ENCODE assay signal across 2 cellular contexts in genomic region chr4:7635435-7635834, GRCh38.
TF ChIP-seq lines count a peak whose summit lies in the region.

No MANE protein-coding gene starts in this region.

TF ChIP-seq in HepG2, 621 proteins besides CTCF, POLR2A, EP300 and RAD21 (continued from another document):
- TF ChIP-seq ZBTB33 (CRISPR knock-in tag; IDR thresholded peaks at IDR 0.05) (no peak), ZNF3 (CRISPR knock-in tag; IDR thresholded peaks at IDR 0.05) (no peak), MAFG (CRISPR knock-in tag; IDR thresholded peaks at IDR 0.05) (no peak), BCL3 (CRISPR knock-in tag; IDR thresholded peaks at IDR 0.05) (no peak), HOMEZ (CRISPR knock-in tag; IDR thresholded peaks at IDR 0.05; ENCODE audit: low read depth) (no peak), TARDBP (CRISPR knock-in tag; IDR thresholded peaks at IDR 0.05) (no peak), ZNF781 (CRISPR knock-in tag; IDR thresholded peaks at IDR 0.05; ENCODE audit: borderline replicate concordance, not compliant biosample characterization) (no peak), TBX3 (IDR thresholded peaks at IDR 0.05; ENCODE audit: borderline replicate concordance) (no peak), ARNT (IDR thresholded peaks at IDR 0.05) (no peak), ZNF547 (CRISPR knock-in tag; IDR thresholded peaks at IDR 0.05) (no peak), RELA (CRISPR knock-in tag; IDR thresholded peaks at IDR 0.05) (no peak)

TF ChIP-seq in WTC11, 78 proteins besides CTCF, POLR2A, EP300 and RAD21 (continued from another document):
- TF ChIP-seq NR1H2 (CRISPR knock-in tag; IDR thresholded peaks at IDR 0.05) (no peak), PREB (CRISPR knock-in tag; IDR thresholded peaks at IDR 0.05; ENCODE audit: borderline replicate concordance) (no peak), IRF2 (CRISPR knock-in tag; IDR thresholded peaks at IDR 0.05; ENCODE audit: borderline replicate concordance, low read depth) (no peak), E2F5 (CRISPR knock-in tag; IDR thresholded peaks at IDR 0.05) (no peak), FOXP4 (CRISPR knock-in tag; IDR thresholded peaks at IDR 0.05) (no peak), ZSCAN18 (CRISPR knock-in tag; IDR thresholded peaks at IDR 0.05) (no peak), ATF2 (CRISPR knock-in tag; IDR thresholded peaks at IDR 0.05; ENCODE audit: borderline replicate concordance, low read depth) (no peak), ZNF671 (CRISPR knock-in tag; IDR thresholded peaks at IDR 0.05) (no peak)
